ENCODE assay signal across 18 cellular contexts in the genomic region with DNA sequence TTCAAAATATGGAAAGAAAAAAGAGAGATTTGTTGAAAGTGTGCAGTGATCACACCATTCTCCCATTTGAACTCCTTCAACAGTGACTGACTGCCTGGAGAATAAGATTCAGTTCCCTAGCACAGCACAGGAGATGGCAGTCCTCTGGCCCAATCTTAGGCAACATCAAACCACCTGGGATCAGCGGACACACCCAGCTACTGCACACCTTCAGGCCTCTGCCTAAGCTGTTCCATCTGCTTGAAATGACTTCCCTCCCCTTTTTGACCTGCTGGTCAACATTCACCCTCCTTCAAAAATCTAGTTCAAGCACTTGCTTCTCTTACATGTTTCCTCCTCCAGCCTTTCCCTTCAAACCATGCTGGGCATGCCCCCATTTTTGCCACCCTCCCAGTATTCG. TPM values are rescaled to one million over a fixed set of nuclear protein-coding genes. Genes with fewer than 3 reads are reported as not detected.
DNase-seq lines count a peak whose midpoint lies in the region; ATAC-seq and TF ChIP-seq lines count a peak whose summit lies in the region.
"Had no signal": no experiment of that assay in that cellular context is flagged by ENCODE, and none has a peak within 500 bp of the region (broad histone marks: within the 10 kb centered on the region; RNA-seq: fewer than 3 reads in every experiment).

No MANE protein-coding gene starts in this region.

- no peaks in the 10 kb centered on the region for H3K9me2 ChIP-seq in PC-3 (replicated peaks; ENCODE audit: low read length)

- intact Hi-C loops in PC-3 (cut with micrococcal nuclease) = no loop called here
- intact Hi-C loops in left lung (cut with DNase I) = no loop called here

- CTCF ChIA-PET in PC-3 (lab: Charles Lee) = no interaction called here

- no peak overlapping the region for H2AFZ ChIP-seq in PC-3 (ENCODE audit: low read length)

- no peaks in the 10 kb centered on the region for H3F3A ChIP-seq in PC-3 (ENCODE audit: low read length, unreplicated experiment)

- POLR2A ChIA-PET in PC-3 (lab: Charles Lee; ENCODE audit: unreplicated experiment) = no interaction called here

- peak overlapping the region; percentile 32; the same call in 1 of the 2 replicates for H3K27ac ChIP-seq in PC-3 (ENCODE audit: low read length)
- no peak overlapping the region for H3K27ac ChIP-seq in left lung
- H3K27ac ChIP-seq: C4-2B had no signal

- no peak overlapping the region for H3K4me3 ChIP-seq in PC-3 (ENCODE audit: low read length)
- no peak overlapping the region for H3K4me3 ChIP-seq in left lung
- H3K4me3 ChIP-seq in H7 (ENCODE audit: insufficient read depth, low read depth, low read length) = no peak overlapping the region

- no TSS peak for BruUV-seq in PC-3 (replicated peaks; lab: Mats Ljungman, UMichigan)

- H3K4me2 ChIP-seq in PC-3 (ENCODE audit: low read length) = no peak overlapping the region

- H3K9me3 ChIP-seq in PC-3 (ENCODE audit: low read length) (no peaks in the 10 kb centered on the region), left lung (no peaks in the 10 kb centered on the region)

- in situ Hi-C loops in GM13977 (cut with MboI; ENCODE audit: low pct_unique_long_range_greater_than_20kb, low sequenced_read_pairs, unreplicated experiment) = no loop called here

- peaks cover 3% of the 10 kb centered on the region for H3K36me3 ChIP-seq in PC-3 (ENCODE audit: low read depth, low read length)
- peaks cover 0 to 23% of the 10 kb centered on the region in 2 donors for H3K36me3 ChIP-seq in left lung
- H3K36me3 ChIP-seq in H7 (replicated peaks; ENCODE audit: control insufficient read depth, insufficient read depth, low read length) = no peaks in the 10 kb centered on the region; the same call in 1 of the 2 replicates

- H3K4me1 ChIP-seq in PC-3 (ENCODE audit: insufficient read depth, low read length) = peaks cover 36% of the 10 kb centered on the region
- peaks cover 8 to 25% of the 10 kb centered on the region in 2 donors for H3K4me1 ChIP-seq in left lung

- TF ChIP-seq CTCF in PC-3 (conservative IDR thresholded peaks at IDR 0.05; ENCODE audit: low read depth, low read length) (no peak), left lung (IDR thresholded peaks at IDR 0.05) (no peak), GM13977 (IDR thresholded peaks at IDR 0.05; ENCODE audit: extremely low read depth, insufficient read depth, missing control alignments) (no peak)

- H3K79me2 ChIP-seq in PC-3 (ENCODE audit: low read length) = peaks cover 71% of the 10 kb centered on the region

- H3K27me3 ChIP-seq in PC-3 (ENCODE audit: low read length) (no peaks in the 10 kb centered on the region), left lung (no peaks in the 10 kb centered on the region), H7 (ENCODE audit: control insufficient read depth, insufficient read depth, low read length) (no peaks in the 10 kb centered on the region)

- no peak overlapping the region for H3K9ac ChIP-seq in PC-3 (ENCODE audit: low read length)

- ATAC-seq in PC-3 = no peak
- ATAC-seq in left lung = peak; percentile 17

- H4K20me1 ChIP-seq in PC-3 (ENCODE audit: low read length) = peaks cover 10% of the 10 kb centered on the region; the same call in 1 of the 2 replicates

- DNase-seq in SIG-M5 treated with dmso at 0.1 percent for 504 hours (lab: John Stamatoyannopoulos, UW; ENCODE audit: unreplicated experiment) (peak; percentile 26), SIG-M5 (lab: John Stamatoyannopoulos, UW) (no peak), PC-3 (no peak), left lung (no peak), H7 (no peak), GM13977 (ENCODE audit: low spot score) (no peak), NCI-H1417 (lab: John Stamatoyannopoulos, UW) (no peak)
- DNase-seq: AML-193; EL; GF-D8; NCI-H1048; NCI-H1436 treated with DMSO at 0.1 percent for 48 hours; NCI-H2029; NCI-H2227 treated with DMSO at 0.1 percent for 48 hours; NCI-H510A; NCI-H774; NK-92 treated with Interleukin-12 subunit alpha and Interleukin-12 subunit beta, amount 100 ng/mL, for 24 hours had no signal

RNA-seq across cellular contexts. Expression of a gene that starts 4.5 kb away (rescaled TPM):
- total RNA-seq in PC-3 (2014; rRNA removed) (26.5 and 35.9 TPM in 2 replicates), left lung (10 to 100 TPM; 42.4 to 44.9 TPM)
- 28.5 and 43.8 TPM in 2 replicates for total RNA-seq in H7 (2014; rRNA removed; shearing (Covaris generic))
